ENCODE assay signal across 2 cellular contexts in the genomic region with DNA sequence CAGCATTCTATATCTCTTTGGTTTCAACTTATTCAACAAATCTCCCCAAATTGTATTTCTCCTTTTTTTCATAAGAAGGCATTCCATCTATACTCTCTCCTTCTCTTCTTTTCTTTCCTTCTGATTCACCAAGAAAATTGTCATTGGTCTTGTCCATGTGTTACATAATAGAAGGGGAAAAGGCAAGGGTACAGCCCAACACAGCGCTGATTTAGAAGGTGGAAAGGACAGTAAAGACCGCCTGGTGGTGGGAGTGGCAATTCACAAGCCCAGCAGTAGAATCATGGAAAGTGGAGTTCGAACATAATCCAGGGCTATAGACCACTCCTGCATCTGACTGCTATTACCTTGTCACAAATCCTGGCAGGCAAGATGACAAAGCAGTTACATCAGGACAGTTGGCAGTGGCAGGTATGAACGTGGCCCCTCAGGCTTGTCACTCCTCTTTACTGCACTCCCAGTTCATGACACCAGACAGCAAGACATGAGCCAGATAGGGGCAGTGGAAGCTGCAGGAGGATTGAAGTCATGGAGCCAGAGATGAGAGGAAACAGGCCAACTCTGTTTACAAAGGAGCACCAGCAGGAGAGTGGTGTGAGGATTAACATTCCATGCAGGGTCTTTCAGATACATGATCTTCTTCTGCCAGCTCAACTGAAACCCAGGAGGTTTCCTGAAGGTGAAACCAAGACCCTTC.
TF ChIP-seq lines count a peak whose summit lies in the region.

No MANE protein-coding gene starts in this region.

TF ChIP-seq in HEK293, 187 proteins besides CTCF, POLR2A, EP300 and RAD21 (continued from another document):
- TF ChIP-seq, protein P1, sequence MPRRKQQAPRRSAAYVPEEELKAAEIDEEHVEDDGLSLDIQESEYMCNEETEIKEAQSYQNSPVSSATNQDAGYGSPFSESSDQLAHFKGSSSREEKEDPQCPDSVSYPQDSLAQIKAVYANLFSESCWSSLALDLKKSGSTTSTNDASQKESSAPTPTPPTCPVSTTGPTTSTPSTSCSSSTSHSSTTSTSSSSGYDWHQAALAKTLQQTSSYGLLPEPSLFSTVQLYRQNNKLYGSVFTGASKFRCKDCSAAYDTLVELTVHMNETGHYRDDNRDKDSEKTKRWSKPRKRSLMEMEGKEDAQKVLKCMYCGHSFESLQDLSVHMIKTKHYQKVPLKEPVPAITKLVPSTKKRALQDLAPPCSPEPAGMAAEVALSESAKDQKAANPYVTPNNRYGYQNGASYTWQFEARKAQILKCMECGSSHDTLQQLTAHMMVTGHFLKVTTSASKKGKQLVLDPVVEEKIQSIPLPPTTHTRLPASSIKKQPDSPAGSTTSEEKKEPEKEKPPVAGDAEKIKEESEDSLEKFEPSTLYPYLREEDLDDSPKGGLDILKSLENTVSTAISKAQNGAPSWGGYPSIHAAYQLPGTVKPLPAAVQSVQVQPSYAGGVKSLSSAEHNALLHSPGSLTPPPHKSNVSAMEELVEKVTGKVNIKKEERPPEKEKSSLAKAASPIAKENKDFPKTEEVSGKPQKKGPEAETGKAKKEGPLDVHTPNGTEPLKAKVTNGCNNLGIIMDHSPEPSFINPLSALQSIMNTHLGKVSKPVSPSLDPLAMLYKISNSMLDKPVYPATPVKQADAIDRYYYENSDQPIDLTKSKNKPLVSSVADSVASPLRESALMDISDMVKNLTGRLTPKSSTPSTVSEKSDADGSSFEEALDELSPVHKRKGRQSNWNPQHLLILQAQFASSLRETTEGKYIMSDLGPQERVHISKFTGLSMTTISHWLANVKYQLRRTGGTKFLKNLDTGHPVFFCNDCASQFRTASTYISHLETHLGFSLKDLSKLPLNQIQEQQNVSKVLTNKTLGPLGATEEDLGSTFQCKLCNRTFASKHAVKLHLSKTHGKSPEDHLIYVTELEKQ (tag by site-specific recombination; IDR thresholded peaks at IDR 0.05; ENCODE audit: borderline replicate concordance) = no peak
- 0 out of 2 replicates have a peak, but pooled peaks have one; percentile 30 for TF ChIP-seq SP7 (tag by site-specific recombination; IDR thresholded peaks at IDR 0.05)
- peak; percentile 36; the same call in 1 of the 2 replicates for TF ChIP-seq SP3 (tag by site-specific recombination; IDR thresholded peaks at IDR 0.05)
- TF ChIP-seq ZNF776 (tag by site-specific recombination; IDR thresholded peaks at IDR 0.05; ENCODE audit: borderline replicate concordance) = no peak
- TF ChIP-seq ZNF324 (tag by site-specific recombination; IDR thresholded peaks at IDR 0.05) = no peak
- no peak for TF ChIP-seq ZNF830 (tag by site-specific recombination; IDR thresholded peaks at IDR 0.05; ENCODE audit: low read depth)
- peak; percentile 17; the same call in 1 of the 2 replicates for TF ChIP-seq SP2 (tag by site-specific recombination; IDR thresholded peaks at IDR 0.05)
- no peak for TF ChIP-seq ZNF747 (tag by site-specific recombination; IDR thresholded peaks at IDR 0.05)
- no peak for TF ChIP-seq ZNF777 (tag by site-specific recombination; IDR thresholded peaks at IDR 0.05; ENCODE audit: borderline replicate concordance)
- 0 out of 2 replicates have a peak, but pooled peaks have one; percentile 19 for TF ChIP-seq KLF9 (tag by site-specific recombination; IDR thresholded peaks at IDR 0.05; ENCODE audit: low read depth)
- TF ChIP-seq ZFHX2 (tag by site-specific recombination; conservative IDR thresholded peaks at IDR 0.05) = no peak
- peak; percentile 57 for TF ChIP-seq WT1 (tag by site-specific recombination; IDR thresholded peaks at IDR 0.05)
- TF ChIP-seq KLF10 (tag by site-specific recombination; IDR thresholded peaks at IDR 0.05) = no peak
- no peak for TF ChIP-seq ZNF112 (tag by site-specific recombination; IDR thresholded peaks at IDR 0.05)
- peak; percentile 31; the same call in 1 of the 2 replicates for TF ChIP-seq OSR2 (tag by site-specific recombination; IDR thresholded peaks at IDR 0.05)
- no peak for TF ChIP-seq ZNF350 (tag by site-specific recombination; IDR thresholded peaks at IDR 0.05)
- peak; percentile 58 for TF ChIP-seq TRIM28 (IDR thresholded peaks at IDR 0.05; ENCODE audit: borderline replicate concordance, low read length)
- no peak for TF ChIP-seq ZNF416 (tag by site-specific recombination; IDR thresholded peaks at IDR 0.05)
- no peak for TF ChIP-seq ZBTB8A (tag by site-specific recombination; IDR thresholded peaks at IDR 0.05)
- TF ChIP-seq ZNF558 (tag by site-specific recombination; IDR thresholded peaks at IDR 0.05) = 0 out of 2 replicates have a peak, but pooled peaks have one; percentile 14
- TF ChIP-seq MYNN (tag by site-specific recombination; IDR thresholded peaks at IDR 0.05; ENCODE audit: borderline replicate concordance) = no peak
- no peak for TF ChIP-seq ZNF654 (tag by site-specific recombination; IDR thresholded peaks at IDR 0.05; ENCODE audit: low read depth)
- TF ChIP-seq ZNF10 (tag by site-specific recombination; IDR thresholded peaks at IDR 0.05) = no peak
- peak; percentile 48; the same call in 1 of the 2 replicates for TF ChIP-seq ZBTB20 (tag by site-specific recombination; IDR thresholded peaks at IDR 0.05)
- TF ChIP-seq ZNF791 (tag by site-specific recombination; IDR thresholded peaks at IDR 0.05) = no peak
- peak; percentile 70; the same call in 1 of the 2 replicates for TF ChIP-seq ZNF449 (tag by site-specific recombination; IDR thresholded peaks at IDR 0.05)
- peak; percentile 79 for TF ChIP-seq ZBTB17 (tag by site-specific recombination; IDR thresholded peaks at IDR 0.05)
- TF ChIP-seq BCL11A (tag by site-specific recombination; IDR thresholded peaks at IDR 0.05; ENCODE audit: low read depth) = no peak
- TF ChIP-seq ZNF623 (tag by site-specific recombination; IDR thresholded peaks at IDR 0.05) = no peak
TF ChIP-seq in HEK293: peak in this region for 12.

TF ChIP-seq in K562, 482 proteins besides CTCF, POLR2A, EP300 and RAD21 (continued from another document and continues in another):
- TF ChIP-seq ZBTB7A (IDR thresholded peaks at IDR 0.05; ENCODE audit: borderline replicate concordance, control insufficient read depth, low read depth, low read length) (0 out of 2 replicates have a peak, but pooled peaks have one; percentile 27), ZNF644 (tag; IDR thresholded peaks at IDR 0.05; ENCODE audit: low read depth) (no peak), ZNF124 (CRISPR knock-in tag; IDR thresholded peaks at IDR 0.05) (no peak), ZSCAN32 (CRISPR knock-in tag; IDR thresholded peaks at IDR 0.05) (no peak), KAT8 (IDR thresholded peaks at IDR 0.05; ENCODE audit: low read depth) (no peak), NEUROD1 (IDR thresholded peaks at IDR 0.05; ENCODE audit: borderline replicate concordance, low read depth, low read length, partially characterized antibody) (no peak), POLR3A (IDR thresholded peaks at IDR 0.05; ENCODE audit: borderline replicate concordance, extremely low read depth, insufficient read depth, insufficient read length) (no peak), MEIS2 (IDR thresholded peaks at IDR 0.05; ENCODE audit: partially characterized antibody) (peak; percentile 40), DIDO1 (tag; IDR thresholded peaks at IDR 0.05; ENCODE audit: low read depth) (no peak), MITF (IDR thresholded peaks at IDR 0.05) (no peak), BCL6 (CRISPR knock-in tag; IDR thresholded peaks at IDR 0.05) (no peak), POLR2B (IDR thresholded peaks at IDR 0.05; ENCODE audit: low read depth, partially characterized antibody) (no peak), ZNF398 (CRISPR knock-in tag; IDR thresholded peaks at IDR 0.05) (no peak), NR2C1 (IDR thresholded peaks at IDR 0.05) (no peak), NR2C1 (tag; IDR thresholded peaks at IDR 0.05) (peak; percentile 52; the same call in 1 of the 2 replicates), YBX1 (IDR thresholded peaks at IDR 0.05) (no peak), PRPF4 (IDR thresholded peaks at IDR 0.05; ENCODE audit: insufficient read depth, low read depth, low read length, poor library complexity, severe bottlenecking) (no peak), STAT5A (IDR thresholded peaks at IDR 0.05; ENCODE audit: borderline replicate concordance, low read length) (no peak), PHF8 (IDR thresholded peaks at IDR 0.05; ENCODE audit: borderline replicate concordance, low read length) (peak; percentile 26; the same call in 1 of the 2 replicates)
- TF ChIP-seq, protein P2, sequence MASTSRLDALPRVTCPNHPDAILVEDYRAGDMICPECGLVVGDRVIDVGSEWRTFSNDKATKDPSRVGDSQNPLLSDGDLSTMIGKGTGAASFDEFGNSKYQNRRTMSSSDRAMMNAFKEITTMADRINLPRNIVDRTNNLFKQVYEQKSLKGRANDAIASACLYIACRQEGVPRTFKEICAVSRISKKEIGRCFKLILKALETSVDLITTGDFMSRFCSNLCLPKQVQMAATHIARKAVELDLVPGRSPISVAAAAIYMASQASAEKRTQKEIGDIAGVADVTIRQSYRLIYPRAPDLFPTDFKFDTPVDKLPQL (IDR thresholded peaks at IDR 0.05; ENCODE audit: extremely low read depth, insufficient read length) = no peak
- TF ChIP-seq, protein P3, sequence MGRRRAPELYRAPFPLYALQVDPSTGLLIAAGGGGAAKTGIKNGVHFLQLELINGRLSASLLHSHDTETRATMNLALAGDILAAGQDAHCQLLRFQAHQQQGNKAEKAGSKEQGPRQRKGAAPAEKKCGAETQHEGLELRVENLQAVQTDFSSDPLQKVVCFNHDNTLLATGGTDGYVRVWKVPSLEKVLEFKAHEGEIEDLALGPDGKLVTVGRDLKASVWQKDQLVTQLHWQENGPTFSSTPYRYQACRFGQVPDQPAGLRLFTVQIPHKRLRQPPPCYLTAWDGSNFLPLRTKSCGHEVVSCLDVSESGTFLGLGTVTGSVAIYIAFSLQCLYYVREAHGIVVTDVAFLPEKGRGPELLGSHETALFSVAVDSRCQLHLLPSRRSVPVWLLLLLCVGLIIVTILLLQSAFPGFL (CRISPR knock-in tag; IDR thresholded peaks at IDR 0.05) = no peak
- TF ChIP-seq, protein P4, sequence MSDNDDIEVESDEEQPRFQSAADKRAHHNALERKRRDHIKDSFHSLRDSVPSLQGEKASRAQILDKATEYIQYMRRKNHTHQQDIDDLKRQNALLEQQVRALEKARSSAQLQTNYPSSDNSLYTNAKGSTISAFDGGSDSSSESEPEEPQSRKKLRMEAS (CRISPR knock-in tag; IDR thresholded peaks at IDR 0.05) = peak; percentile 64
- TF ChIP-seq, protein P5, sequence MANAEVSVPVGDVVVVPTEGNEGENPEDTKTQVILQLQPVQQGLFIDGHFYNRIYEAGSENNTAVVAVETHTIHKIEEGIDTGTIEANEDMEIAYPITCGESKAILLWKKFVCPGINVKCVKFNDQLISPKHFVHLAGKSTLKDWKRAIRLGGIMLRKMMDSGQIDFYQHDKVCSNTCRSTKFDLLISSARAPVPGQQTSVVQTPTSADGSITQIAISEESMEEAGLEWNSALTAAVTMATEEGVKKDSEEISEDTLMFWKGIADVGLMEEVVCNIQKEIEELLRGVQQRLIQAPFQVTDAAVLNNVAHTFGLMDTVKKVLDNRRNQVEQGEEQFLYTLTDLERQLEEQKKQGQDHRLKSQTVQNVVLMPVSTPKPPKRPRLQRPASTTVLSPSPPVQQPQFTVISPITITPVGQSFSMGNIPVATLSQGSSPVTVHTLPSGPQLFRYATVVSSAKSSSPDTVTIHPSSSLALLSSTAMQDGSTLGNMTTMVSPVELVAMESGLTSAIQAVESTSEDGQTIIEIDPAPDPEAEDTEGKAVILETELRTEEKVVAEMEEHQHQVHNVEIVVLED (CRISPR knock-in tag; IDR thresholded peaks at IDR 0.05) = no peak
- TF ChIP-seq, protein P6, sequence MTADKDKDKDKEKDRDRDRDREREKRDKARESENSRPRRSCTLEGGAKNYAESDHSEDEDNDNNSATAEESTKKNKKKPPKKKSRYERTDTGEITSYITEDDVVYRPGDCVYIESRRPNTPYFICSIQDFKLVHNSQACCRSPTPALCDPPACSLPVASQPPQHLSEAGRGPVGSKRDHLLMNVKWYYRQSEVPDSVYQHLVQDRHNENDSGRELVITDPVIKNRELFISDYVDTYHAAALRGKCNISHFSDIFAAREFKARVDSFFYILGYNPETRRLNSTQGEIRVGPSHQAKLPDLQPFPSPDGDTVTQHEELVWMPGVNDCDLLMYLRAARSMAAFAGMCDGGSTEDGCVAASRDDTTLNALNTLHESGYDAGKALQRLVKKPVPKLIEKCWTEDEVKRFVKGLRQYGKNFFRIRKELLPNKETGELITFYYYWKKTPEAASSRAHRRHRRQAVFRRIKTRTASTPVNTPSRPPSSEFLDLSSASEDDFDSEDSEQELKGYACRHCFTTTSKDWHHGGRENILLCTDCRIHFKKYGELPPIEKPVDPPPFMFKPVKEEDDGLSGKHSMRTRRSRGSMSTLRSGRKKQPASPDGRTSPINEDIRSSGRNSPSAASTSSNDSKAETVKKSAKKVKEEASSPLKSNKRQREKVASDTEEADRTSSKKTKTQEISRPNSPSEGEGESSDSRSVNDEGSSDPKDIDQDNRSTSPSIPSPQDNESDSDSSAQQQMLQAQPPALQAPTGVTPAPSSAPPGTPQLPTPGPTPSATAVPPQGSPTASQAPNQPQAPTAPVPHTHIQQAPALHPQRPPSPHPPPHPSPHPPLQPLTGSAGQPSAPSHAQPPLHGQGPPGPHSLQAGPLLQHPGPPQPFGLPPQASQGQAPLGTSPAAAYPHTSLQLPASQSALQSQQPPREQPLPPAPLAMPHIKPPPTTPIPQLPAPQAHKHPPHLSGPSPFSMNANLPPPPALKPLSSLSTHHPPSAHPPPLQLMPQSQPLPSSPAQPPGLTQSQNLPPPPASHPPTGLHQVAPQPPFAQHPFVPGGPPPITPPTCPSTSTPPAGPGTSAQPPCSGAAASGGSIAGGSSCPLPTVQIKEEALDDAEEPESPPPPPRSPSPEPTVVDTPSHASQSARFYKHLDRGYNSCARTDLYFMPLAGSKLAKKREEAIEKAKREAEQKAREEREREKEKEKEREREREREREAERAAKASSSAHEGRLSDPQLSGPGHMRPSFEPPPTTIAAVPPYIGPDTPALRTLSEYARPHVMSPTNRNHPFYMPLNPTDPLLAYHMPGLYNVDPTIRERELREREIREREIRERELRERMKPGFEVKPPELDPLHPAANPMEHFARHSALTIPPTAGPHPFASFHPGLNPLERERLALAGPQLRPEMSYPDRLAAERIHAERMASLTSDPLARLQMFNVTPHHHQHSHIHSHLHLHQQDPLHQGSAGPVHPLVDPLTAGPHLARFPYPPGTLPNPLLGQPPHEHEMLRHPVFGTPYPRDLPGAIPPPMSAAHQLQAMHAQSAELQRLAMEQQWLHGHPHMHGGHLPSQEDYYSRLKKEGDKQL (CRISPR knock-in tag; IDR thresholded peaks at IDR 0.05; ENCODE audit: borderline replicate concordance) = no peak
